15 cellular contexts compared by ENCODE assay signal in genomic region chr1:54359393-54360162, GRCh38. TPM values are rescaled to one million over a fixed set of nuclear protein-coding genes. Genes with fewer than 3 reads are reported as not detected.
A peak's percentile ranks its signal among the peaks of the same experiment; 100 is the strongest.
DNase-seq lines count a peak whose midpoint lies in the region.
"Had no signal": no experiment of that assay in that cellular context is flagged by ENCODE, and none has a peak within 500 bp of the region (broad histone marks: within the 10 kb centered on the region; RNA-seq: fewer than 3 reads in every experiment).

No MANE protein-coding gene starts in this region.

- DNase-seq in activated CD4-positive, alpha-beta T cell treated with anti-CD3 and anti-CD28 coated beads for 48 hours: peak; percentile 48
- no peak for DNase-seq in activated CD4-positive, alpha-beta T cell treated with anti-CD3 and anti-CD28 coated beads, Interleukin-2, amount 50 U/mL, for 1 hour
- DNase-seq in M059J (ENCODE audit: low read depth): peak; percentile 38
- peak; percentile 60 for DNase-seq in cerebellum (ENCODE audit: low spot score)
- peak; percentile 31 for DNase-seq in renal cortical epithelial cell (ENCODE audit: low read depth)
- no peak for DNase-seq in NCI-H2029 treated with DMSO at 0.1 percent for 48 hours (lab: John Stamatoyannopoulos, UW)
- DNase-seq in DMS53 treated with DMSO at 0.1 percent for 48 hours (lab: John Stamatoyannopoulos, UW; ENCODE audit: unreplicated experiment): no peak
- DNase-seq in ecto neural progenitor cell (ENCODE audit: low spot score): no peak
- DNase-seq: ACHN; activated CD8-positive, alpha-beta memory T cell treated with anti-CD3 and anti-CD28 coated beads, Interleukin-2, amount 50 U/mL, for 48 hours; NCI-H1105 treated with DMSO at 0.1 percent for 48 hours; NCI-H510A; Peyer's patch; small intestine; tibial artery had no signal

RNA-seq across cellular contexts. Expression of gene SSBP3, which starts 46.6 kb away (rescaled TPM):
- 11.7 and 18.8 TPM in 2 replicates for total RNA-seq in M059J (2014; rRNA removed; shearing (Covaris generic))
- total RNA-seq in cerebellum (36.4 TPM), renal cortical epithelial cell (2.8 and 9.0 TPM in 2 replicates)

Comparison
In these comparisons a context has a peak if more than half of its experiments do, and no peak if none do; other contexts are left out.
1. DNase-seq: peak in activated CD4-positive, alpha-beta T cell treated with anti-CD3 and anti-CD28 coated beads for 48 hours (single experiment), M059J (single experiment), cerebellum (single experiment) and renal cortical epithelial cell (single experiment); none in activated CD4-positive, alpha-beta T cell treated with anti-CD3 and anti-CD28 coated beads, Interleukin-2, amount 50 U/mL, for 1 hour (single experiment), NCI-H2029 treated with DMSO at 0.1 percent for 48 hours (single experiment), DMS53 treated with DMSO at 0.1 percent for 48 hours (single experiment) and ecto neural progenitor cell (single experiment).